In genomic region chr7:42373285-42373684, GRCh38 we compare ENCODE assay signal across 17 cellular contexts.
A peak's percentile ranks its signal among the peaks of the same experiment; 100 is the strongest.
DNase-seq lines count a peak whose midpoint lies in the region; ATAC-seq and TF ChIP-seq lines count a peak whose summit lies in the region.
"Had no signal": no experiment of that assay in that cellular context is flagged by ENCODE, and none has a peak within 500 bp of the region (broad histone marks: within the 10 kb centered on the region; RNA-seq: fewer than 3 reads in every experiment).

No MANE protein-coding gene starts in this region.

- no peak overlapping the region for H3K4me2 ChIP-seq in neural cell (ENCODE audit: low read length)

- POLR2A ChIA-PET in HEK293 (lab: Yijun Ruan, JAX) = no interaction called here

- DNase-seq in NCI-H187 treated with DMSO at 0.1 percent for 48 hours (lab: John Stamatoyannopoulos, UW) = no peak
- no peak for DNase-seq in activated naive CD4-positive, alpha-beta T cell treated with anti-CD3 and anti-CD28 coated beads, Interleukin-2, amount 50 U/mL, for 72 hours (ENCODE audit: low spot score in 2 of 2)
- DNase-seq: 8988T; C1 segment of cervical spinal cord; Calu3; CD4-positive, alpha-beta memory T cell; COR-L47; DMS53; DMS79 treated with DMSO at 0.1 percent for 48 hours; GF-D8; GOT3; H7; HCEC 1CT had no signal

- no peaks in the 10 kb centered on the region for H3K79me2 ChIP-seq in neural cell (replicated peaks; ENCODE audit: insufficient read depth, low read length)

- TF ChIP-seq EP300 in neural cell (conservative IDR thresholded peaks at IDR 0.05; ENCODE audit: poor library complexity, severe bottlenecking) = no peak

- H3K9me3 ChIP-seq in HEK293 (ENCODE audit: control insufficient read depth, insufficient read depth, low read depth, low read length) (no peaks in the 10 kb centered on the region), neural cell (ENCODE audit: low read length) (no peaks in the 10 kb centered on the region)

- no peak overlapping the region for H3K27ac Mint-ChIP-seq in activated naive CD4-positive, alpha-beta T cell treated with anti-CD3 and anti-CD28 coated beads, Interleukin-2, amount 50 U/mL, for 72 hours
- H3K27ac Mint-ChIP-seq: CD4-positive, alpha-beta memory T cell had no signal

- H2AFZ ChIP-seq in neural cell (ENCODE audit: low read depth, low read length) = no peak overlapping the region

- H3K9me3 Mint-ChIP-seq in activated naive CD4-positive, alpha-beta T cell treated with anti-CD3 and anti-CD28 coated beads, Interleukin-2, amount 50 U/mL, for 72 hours = peaks cover 15 to 19% of the 10 kb centered on the region in 2 donors

- no peak for TF ChIP-seq RAD21 in neural cell (conservative IDR thresholded peaks at IDR 0.05)

- H3K9me2 ChIP-seq in neural cell (ENCODE audit: insufficient read depth, low read length) = no peaks in the 10 kb centered on the region

- CTCF ChIA-PET in HEK293 (lab: Yijun Ruan, JAX) = interaction anchor here (1.6 kb wide), 1 partner anchor 503 kb away, joined by 5 read pairs; no protein-coding TSS in a partner anchor

- H3K27ac ChIP-seq in HEK293 (ENCODE audit: extremely low read depth, low read depth, low read length) = no peak overlapping the region
- peak overlapping the region; percentile 83 for H3K27ac ChIP-seq in neural cell (ENCODE audit: low read length)

- peaks cover 4% of the 10 kb centered on the region for H3F3A ChIP-seq in neural cell (ENCODE audit: insufficient read depth, low read length, poor library complexity, severe bottlenecking)

- no peak overlapping the region for H3K4me3 ChIP-seq in HEK293 (ENCODE audit: low read depth, low read length)
- H3K4me3 ChIP-seq in neural cell (ENCODE audit: low read length) = no peak overlapping the region

- H3K36me3 ChIP-seq in HEK293 (ENCODE audit: control insufficient read depth in 2 of 2, insufficient read depth in 1 of 2, low read length in 2 of 2) (no peaks in the 10 kb centered on the region), neural cell (ENCODE audit: insufficient read depth, low read length) (no peaks in the 10 kb centered on the region)

- H3K4me1 ChIP-seq in HEK293 (ENCODE audit: control insufficient read depth, insufficient read depth, low read length) = 0 out of 2 replicates have a peak, but pooled peaks cover 3% of the 10 kb centered on the region

- no peaks in the 10 kb centered on the region for H4K20me1 ChIP-seq in neural cell (ENCODE audit: insufficient read depth)

- no peaks in the 10 kb centered on the region for H3K27me3 ChIP-seq in neural cell (ENCODE audit: insufficient read depth, low read depth, low read length)

- TF ChIP-seq CTCF in HEK293 (tag by site-specific recombination; IDR thresholded peaks at IDR 0.05) = no peak
- TF ChIP-seq CTCF in neural cell (IDR thresholded peaks at IDR 0.05; ENCODE audit: poor library complexity, severe bottlenecking) = no peak

- H3K36me3 Mint-ChIP-seq in activated naive CD4-positive, alpha-beta T cell treated with anti-CD3 and anti-CD28 coated beads, Interleukin-2, amount 50 U/mL, for 72 hours = peaks cover 4 to 11% of the 10 kb centered on the region in 2 donors
- H3K36me3 Mint-ChIP-seq: CD4-positive, alpha-beta memory T cell had no signal

- H3K9ac ChIP-seq in neural cell (ENCODE audit: low read length) = peak overlapping the region; percentile 14

- ATAC-seq in activated naive CD4-positive, alpha-beta T cell treated with anti-CD3 and anti-CD28 coated beads, Interleukin-2, amount 50 U/mL, for 72 hours = no peak
- no peak for ATAC-seq in GM21786 (IDR thresholded peaks at IDR 0.05; ENCODE audit: unreplicated experiment)

TF ChIP-seq in HEK293, 187 proteins besides CTCF, POLR2A, EP300 and RAD21:
- TF ChIP-seq HOXC10 (CRISPR knock-in tag; IDR thresholded peaks at IDR 0.05) = no peak
- TF ChIP-seq REST (tag by site-specific recombination; IDR thresholded peaks at IDR 0.05) = peak; percentile 75

TF ChIP-seq in PFSK-1, 5 proteins besides CTCF, POLR2A, EP300 and RAD21:
- TF ChIP-seq REST (IDR thresholded peaks at IDR 0.05; ENCODE audit: insufficient read depth in 1 of 2, low read depth in 2 of 2, low read length in 2 of 2) = peak; percentile 60 to 86; a peak in 3 of 4 replicates
- TF ChIP-seq SIN3A (IDR thresholded peaks at IDR 0.05; ENCODE audit: borderline replicate concordance, insufficient read depth, low read length) = no peak

TF ChIP-seq in neural cell, 6 proteins besides CTCF, POLR2A, EP300 and RAD21:
- TF ChIP-seq SMC3 (conservative IDR thresholded peaks at IDR 0.05; ENCODE audit: poor library complexity) = no peak
- TF ChIP-seq REST (IDR thresholded peaks at IDR 0.05; ENCODE audit: borderline replicate concordance) = no peak
- TF ChIP-seq EZH2 (IDR thresholded peaks at IDR 0.05; ENCODE audit: borderline replicate concordance, insufficient read depth, low read length, poor library complexity, severe bottlenecking) = no peak
- no peak for TF ChIP-seq POLR2AphosphoS5 (IDR thresholded peaks at IDR 0.05)
- no peak for TF ChIP-seq MXI1 (conservative IDR thresholded peaks at IDR 0.05; ENCODE audit: poor library complexity, severe bottlenecking)
- no peak for TF ChIP-seq TAF1 (IDR thresholded peaks at IDR 0.05; ENCODE audit: low read depth)
